In the genomic region with DNA sequence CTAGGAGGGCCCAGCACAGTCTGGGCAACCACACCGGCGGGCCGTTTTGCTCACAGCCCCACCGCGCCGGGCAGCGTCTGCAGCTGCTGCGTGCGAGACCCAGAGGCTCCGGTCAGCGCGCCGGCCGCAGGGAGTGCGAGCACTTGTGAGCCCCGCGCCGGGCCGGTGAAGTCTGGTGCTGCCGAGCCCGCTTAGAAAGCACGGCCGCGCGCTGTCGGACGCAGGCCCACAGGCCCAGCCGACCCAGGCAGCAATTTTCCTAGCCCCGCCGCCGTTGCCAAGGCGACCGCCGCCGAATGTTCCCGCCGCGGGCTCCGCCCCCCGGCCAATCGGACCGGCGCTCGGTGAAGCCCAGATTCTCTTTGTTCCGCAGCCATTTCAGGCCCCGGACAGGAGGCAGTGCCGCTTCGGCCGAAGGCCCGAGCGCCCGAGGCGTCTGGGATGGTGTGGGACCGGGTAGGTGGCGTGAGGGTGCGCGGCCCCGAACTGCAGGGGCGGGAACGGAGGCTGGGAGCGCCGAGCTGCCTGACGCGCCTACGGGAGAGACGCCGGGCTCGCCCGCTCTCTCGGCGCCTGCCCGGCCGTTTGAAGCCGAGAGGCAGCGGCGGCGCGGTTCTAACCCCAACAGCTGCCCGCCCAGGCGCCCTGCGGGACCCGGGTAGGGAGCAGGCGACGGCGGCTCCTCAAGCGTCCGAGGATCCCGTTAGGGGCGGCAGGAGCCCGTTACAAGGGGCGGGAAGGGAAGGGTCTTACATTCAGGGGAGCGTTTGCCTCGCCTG, we compare ENCODE assay signal across 8 cellular contexts. TPM values are rescaled to one million over a fixed set of nuclear protein-coding genes. Genes with fewer than 3 reads are reported as not detected.
DNase-seq lines count a peak whose midpoint lies in the region; FAIRE-seq and TF ChIP-seq lines count a peak whose summit lies in the region.

A gene (plus strand): TSS at position 365 of the 779 bp plus-strand sequence. CDS start 77 bp downstream, at position 442.

- peaks cover 15% of the 10 kb centered on the region for H3K4me1 ChIP-seq in Caco-2
- no peaks in the 10 kb centered on the region for H3K4me1 ChIP-seq in NT2/D1 (ENCODE audit: insufficient read depth, insufficient read length)
- H3K4me1 ChIP-seq in endothelial cell of umbilical vein (ENCODE audit: control insufficient read depth, extremely low read depth, insufficient read depth, low read length): peaks cover 43% of the 10 kb centered on the region

- H3K36me3 Mint-ChIP-seq in Caco-2 (ENCODE audit: insufficient read depth, unreplicated experiment): peaks cover 5% of the 10 kb centered on the region

- peak; percentile 91 to 95 for DNase-seq in Caco-2
- peak; percentile 93 for DNase-seq in GM20000 (ENCODE audit: low spot score)
- DNase-seq in HS-5 (ENCODE audit: low read depth): peak; percentile 73
- DNase-seq in NT2/D1 (ENCODE audit: low read depth, low spot score): peak; percentile 77
- peak; percentile 74 for DNase-seq in activated T-cell treated with anti-CD3 and anti-CD28 coated beads for 1 hour (ENCODE audit: low read depth)
- peak; percentile 96 for DNase-seq in endothelial cell of umbilical vein (ENCODE audit: low read depth, low spot score)
- DNase-seq in midbrain (lab: John Stamatoyannopoulos, UW): peak; percentile 93
- peak; percentile 76 to 78 for DNase-seq in stimulated activated CD8-positive, alpha-beta memory T cell treated with anti-CD3 and anti-CD28 coated beads, Interleukin-15, amount 100 ng/mL, for 48 hours (ENCODE audit: low read depth in 2 of 2)

- FAIRE-seq in endothelial cell of umbilical vein (lab: Jason Lieb, UNC): peak; percentile 70

- peaks cover 1% of the 10 kb centered on the region for H4K20me1 ChIP-seq in endothelial cell of umbilical vein (replicated peaks; ENCODE audit: control insufficient read depth, extremely low read depth, insufficient read depth, low read length)

- dilution Hi-C loops in endothelial cell of umbilical vein (cut with MboI; ENCODE audit: extremely low pct_ligation_motif_present, low sequenced_read_pairs): loop anchor here (25.0 kb wide), 1 partner anchor 229 kb away; no protein-coding TSS in a partner anchor

- peak within 1 kb of the TSS; percentile 91 for H3K27ac Mint-ChIP-seq in Caco-2 (ENCODE audit: unreplicated experiment)

- POLR2A ChIA-PET in Caco-2 (lab: Charles Lee) (interaction anchor here (1.3 kb wide), 1 partner anchor 205 kb away, joined by 3 read pairs; no protein-coding TSS in a partner anchor), endothelial cell of umbilical vein (lab: Charles Lee) (interaction anchor here (0.9 to 2.2 kb wide), 5 partner anchors 22 to 264 kb away, joined by 3 to 7 read pairs (median 4); no protein-coding TSS in a partner anchor)

- peaks cover 11% of the 10 kb centered on the region for H3K4me1 Mint-ChIP-seq in Caco-2 (ENCODE audit: low read depth, unreplicated experiment)

- H3K27me3 ChIP-seq in Caco-2 (replicated peaks; ENCODE audit: control insufficient read depth, insufficient read depth, low read length) (no peaks in the 10 kb centered on the region), NT2/D1 (ENCODE audit: insufficient read depth, insufficient read length) (no peaks in the 10 kb centered on the region), endothelial cell of umbilical vein (ENCODE audit: control insufficient read depth in 2 of 2, insufficient read depth in 2 of 2, low read length in 2 of 2) (no peaks in the 10 kb centered on the region)

- H2AFZ ChIP-seq in endothelial cell of umbilical vein (ENCODE audit: low read depth, low read length): peak within 1 kb of the TSS; percentile 98

- H3K36me3 ChIP-seq in Caco-2 (ENCODE audit: control insufficient read depth, insufficient read depth, low read length): no peaks in the 10 kb centered on the region
- peaks cover 3% of the 10 kb centered on the region for H3K36me3 ChIP-seq in NT2/D1 (ENCODE audit: insufficient read depth, insufficient read length, low read length)
- peaks cover 0 to 3% of the 10 kb centered on the region in 2 experiments for H3K36me3 ChIP-seq in endothelial cell of umbilical vein (ENCODE audit: control insufficient read depth in 2 of 2, extremely low read depth in 1 of 2, insufficient read depth in 2 of 2, low read length in 2 of 2)

- CTCF ChIA-PET in Caco-2 (lab: Charles Lee) (interaction anchor here (2.1 kb wide), 1 partner anchor 206 kb away, joined by 15 read pairs; no protein-coding TSS in a partner anchor), endothelial cell of umbilical vein (lab: Charles Lee) (interaction anchor here (1.0 to 5.1 kb wide), 5 partner anchors 17 to 450 kb away, joined by 3 to 134 read pairs (median 37); no protein-coding TSS in a partner anchor)

- peaks cover 50% of the 10 kb centered on the region for H3K79me2 ChIP-seq in endothelial cell of umbilical vein (ENCODE audit: control insufficient read depth, insufficient read depth, low read length)

- BruUV-seq in Caco-2 (replicated peaks; lab: Mats Ljungman, UMichigan) (no TSS peak), endothelial cell of umbilical vein (replicated peaks; lab: Mats Ljungman, UMichigan) (no TSS peak)

- H3K27ac ChIP-seq in endothelial cell of umbilical vein (ENCODE audit: insufficient read depth, low read depth, low read length): peak within 1 kb of the TSS; percentile 98

- H3K4me3 ChIP-seq in Caco-2 (ENCODE audit: low read depth, low read length) (peak within 1 kb of the TSS; percentile 91), NT2/D1 (ENCODE audit: insufficient read length, low read depth) (peak within 1 kb of the TSS; percentile 81), endothelial cell of umbilical vein (replicated peaks in 1 of 3; ENCODE audit: insufficient read depth in 1 of 3, low read depth in 1 of 3, low read length in 3 of 3) (peak within 1 kb of the TSS; percentile 92 to 100 (median 100))

- H3K4me2 ChIP-seq in endothelial cell of umbilical vein (ENCODE audit: insufficient read depth, low read length): peak within 1 kb of the TSS; percentile 99

- no peaks in the 10 kb centered on the region for H3K9me1 ChIP-seq in endothelial cell of umbilical vein (replicated peaks; ENCODE audit: control insufficient read depth, extremely low read depth, insufficient read depth, low read length)

- no peaks in the 10 kb centered on the region for H3K9me3 Mint-ChIP-seq in Caco-2 (ENCODE audit: unreplicated experiment)

- TF ChIP-seq CTCF in Caco-2 (IDR thresholded peaks at IDR 0.05; ENCODE audit: insufficient read depth in 1 of 2, low read depth in 1 of 2, low read length in 1 of 2, severe bottlenecking in 1 of 2, unreplicated experiment in 1 of 2) (no peak), GM20000 (IDR thresholded peaks at IDR 0.05; ENCODE audit: extremely low read depth, missing control alignments) (no peak), endothelial cell of umbilical vein (IDR thresholded peaks at IDR 0.05; ENCODE audit: extremely low read depth in 1 of 2, insufficient read depth in 1 of 2, low read depth in 1 of 2, low read length in 2 of 2) (no peak)

- peak; percentile 99 for TF ChIP-seq POLR2A in endothelial cell of umbilical vein (IDR thresholded peaks at IDR 0.05; ENCODE audit: low read depth, low read length)

- H3K27me3 Mint-ChIP-seq in Caco-2 (ENCODE audit: insufficient read depth, unreplicated experiment): peaks cover 7% of the 10 kb centered on the region

- H3K9ac ChIP-seq in NT2/D1 (ENCODE audit: insufficient read length, low read depth) (peak within 1 kb of the TSS; percentile 93), endothelial cell of umbilical vein (replicated peaks; ENCODE audit: extremely low read depth, insufficient read depth, low read length) (peak within 1 kb of the TSS; percentile 100)

- intact Hi-C loops in Caco-2 (cut with micrococcal nuclease; ENCODE audit: unreplicated experiment) (loop anchor here (1.0 kb wide), 1 partner anchor 24 kb away; no protein-coding TSS in a partner anchor), endothelial cell of umbilical vein (cut with micrococcal nuclease) (loop anchor here (1.0 to 10.0 kb wide), 5 partner anchors 205 to 496 kb away; a partner anchor contains a TSS)

- H3K4me3 Mint-ChIP-seq in Caco-2 (ENCODE audit: unreplicated experiment): peak within 1 kb of the TSS; percentile 98

- H3K9me3 ChIP-seq in Caco-2 (no peaks in the 10 kb centered on the region; the same call in 1 of the 2 replicates), NT2/D1 (ENCODE audit: insufficient read depth, low read length) (no peaks in the 10 kb centered on the region), endothelial cell of umbilical vein (replicated peaks; ENCODE audit: control insufficient read depth, insufficient read depth, low read length) (no peaks in the 10 kb centered on the region)

TF ChIP-seq in endothelial cell of umbilical vein, 7 proteins besides CTCF, POLR2A, EP300 and RAD21:
- TF ChIP-seq FOS (IDR thresholded peaks at IDR 0.05; ENCODE audit: borderline replicate concordance, insufficient read depth, low read length): no peak
- peak; percentile 99 for TF ChIP-seq POLR2AphosphoS5 (IDR thresholded peaks at IDR 0.05; ENCODE audit: insufficient read depth, low read depth, low read length)
- no peak for TF ChIP-seq GATA2 (IDR thresholded peaks at IDR 0.05; ENCODE audit: insufficient read depth, insufficient read length, low read depth, low read length)
- TF ChIP-seq JUN (IDR thresholded peaks at IDR 0.05; ENCODE audit: borderline replicate concordance, insufficient read depth, insufficient read length, low read depth): no peak
- TF ChIP-seq, protein P1, sequence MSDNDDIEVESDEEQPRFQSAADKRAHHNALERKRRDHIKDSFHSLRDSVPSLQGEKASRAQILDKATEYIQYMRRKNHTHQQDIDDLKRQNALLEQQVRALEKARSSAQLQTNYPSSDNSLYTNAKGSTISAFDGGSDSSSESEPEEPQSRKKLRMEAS (IDR thresholded peaks at IDR 0.05; ENCODE audit: insufficient read depth, insufficient read length): no peak

RNA-seq across cellular contexts. Expression of the gene that starts here (rescaled TPM):
- total RNA-seq in Caco-2 (2022) (148 TPM in 2 replicates), endothelial cell of umbilical vein (242 and 298 TPM in 2 replicates)
- 49.0 and 65.6 TPM in 2 replicates for polyA plus RNA-seq in endothelial cell of umbilical vein
- 71.0 and 79.5 TPM in 2 replicates for polyA plus RNA-seq in endothelial cell of umbilical vein (2011; cell fraction: cytosol; rRNA removed)
- polyA plus RNA-seq in endothelial cell of umbilical vein (2011; cell fraction: nucleus; rRNA removed): 124 and 164 TPM in 2 replicates
- polyA plus RNA-seq in endothelial cell of umbilical vein (2012): 182 and 228 TPM in 2 replicates
- polyA minus RNA-seq in endothelial cell of umbilical vein: 356 and 415 TPM in 2 replicates
- polyA minus RNA-seq in endothelial cell of umbilical vein (2011; cell fraction: cytosol; rRNA and poly(A)+ RNA removed): 201 TPM
- 332 and 439 TPM in 2 replicates for polyA minus RNA-seq in endothelial cell of umbilical vein (2011; cell fraction: nucleus; rRNA and poly(A)+ RNA removed)

Comparison
In these comparisons a context has a peak if more than half of its experiments do, and no peak if none do; other contexts are left out.
1. Peak in every context shown above with its lines: DNase-seq, H3K4me3 ChIP-seq and H3K27ac ChIP-seq.